1 cellular context compared by ENCODE assay signal in the genomic region with DNA sequence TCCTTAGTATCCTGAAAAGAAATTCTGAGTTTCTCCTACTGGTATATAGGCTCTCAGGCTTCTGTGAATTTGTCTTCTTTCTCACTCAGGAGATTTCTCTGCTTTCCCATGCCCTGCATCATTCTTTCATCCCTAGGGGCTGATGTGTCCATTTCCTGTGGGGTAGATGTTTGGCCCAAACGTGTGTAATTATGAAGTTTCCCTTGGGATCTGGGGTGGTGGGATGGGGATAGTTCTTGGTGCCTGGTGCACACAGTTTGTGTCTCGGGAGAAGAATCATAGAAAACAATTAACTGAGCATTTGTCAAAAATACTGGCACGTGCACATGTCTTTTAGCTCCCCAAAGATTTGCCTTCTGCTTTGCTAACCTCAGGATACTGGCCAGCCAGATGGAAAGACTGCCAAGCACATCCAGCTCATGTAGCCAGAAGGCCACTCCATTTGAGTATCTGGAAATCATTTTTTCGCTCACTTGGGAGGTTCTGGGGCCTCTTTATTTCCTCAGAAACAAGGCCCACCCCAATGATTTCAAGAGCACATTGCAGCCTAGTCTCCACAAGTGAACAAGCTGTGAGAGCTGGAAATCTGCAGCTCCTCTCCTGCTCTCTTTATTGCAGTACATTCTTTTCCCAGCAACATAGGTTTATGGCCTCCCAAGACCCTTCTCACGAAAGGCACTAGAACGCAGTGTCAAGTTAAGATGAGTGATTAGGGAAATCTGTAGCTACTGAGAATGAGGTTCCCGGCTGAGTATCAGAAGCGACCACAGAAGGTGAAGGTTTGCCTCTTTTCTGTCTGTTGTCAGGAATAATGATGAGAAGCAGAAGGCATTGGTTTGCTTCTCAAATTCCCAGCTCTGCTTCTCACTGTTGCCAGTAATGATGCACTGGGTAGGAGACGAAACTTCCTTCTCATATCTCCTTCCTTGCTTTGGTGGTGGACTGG.
TF ChIP-seq lines count a peak whose summit lies in the region.

No MANE protein-coding gene starts in this region.

TF ChIP-seq in GM12878, 131 proteins besides CTCF, POLR2A, EP300 and RAD21 (continued from another document):
- TF ChIP-seq, protein P1, sequence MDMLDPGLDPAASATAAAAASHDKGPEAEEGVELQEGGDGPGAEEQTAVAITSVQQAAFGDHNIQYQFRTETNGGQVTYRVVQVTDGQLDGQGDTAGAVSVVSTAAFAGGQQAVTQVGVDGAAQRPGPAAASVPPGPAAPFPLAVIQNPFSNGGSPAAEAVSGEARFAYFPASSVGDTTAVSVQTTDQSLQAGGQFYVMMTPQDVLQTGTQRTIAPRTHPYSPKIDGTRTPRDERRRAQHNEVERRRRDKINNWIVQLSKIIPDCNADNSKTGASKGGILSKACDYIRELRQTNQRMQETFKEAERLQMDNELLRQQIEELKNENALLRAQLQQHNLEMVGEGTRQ (IDR thresholded peaks at IDR 0.05; ENCODE audit: borderline replicate concordance, low read depth, low read length), result no peak
- TF ChIP-seq ATF3 (IDR thresholded peaks at IDR 0.05; ENCODE audit: borderline replicate concordance, extremely low read depth, low read depth, low read length) (no peak), RUNX3 (IDR thresholded peaks at IDR 0.05; ENCODE audit: low read length) (no peak)
